In the genomic region with DNA sequence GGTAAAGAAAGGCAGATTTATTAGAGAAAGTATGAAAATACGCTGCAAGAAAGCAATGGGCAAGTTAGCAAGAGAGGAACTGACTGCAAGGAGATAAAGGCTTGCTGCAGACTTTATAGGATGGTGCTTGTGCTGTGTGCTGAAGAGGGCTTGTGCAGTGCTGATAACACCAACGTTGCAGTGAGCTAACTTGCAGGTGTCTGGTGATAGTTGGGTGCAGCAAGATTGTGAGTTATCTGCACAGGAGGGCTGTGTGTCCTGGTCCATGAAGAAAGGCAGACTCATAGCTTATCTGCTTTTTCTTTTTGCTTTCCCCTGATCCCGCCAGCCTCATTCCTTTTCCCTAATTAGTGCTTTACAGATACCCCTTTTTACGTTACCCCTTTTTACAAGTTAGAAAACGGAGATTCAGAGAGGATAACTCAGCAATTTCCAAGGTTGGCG, we compare ENCODE assay signal across 1 cellular context.
A peak's percentile ranks its signal among the peaks of the same experiment; 100 is the strongest.
TF ChIP-seq lines count a peak whose summit lies in the region.

No MANE protein-coding gene starts in this region.

TF ChIP-seq in K562, 482 proteins besides CTCF, POLR2A, EP300 and RAD21 (continued from another document and continues in another):
- TF ChIP-seq TBP (optimal IDR thresholded peaks at IDR 0.05; ENCODE audit: low read depth, low read length), result no peak
- no peak for TF ChIP-seq NFE2L1 (tag; IDR thresholded peaks at IDR 0.05; ENCODE audit: borderline replicate concordance, low read depth)
- 0 out of 2 replicates have a peak, but pooled peaks have one; percentile 13 for TF ChIP-seq GATAD2A (IDR thresholded peaks at IDR 0.05)
- TF ChIP-seq SNRNP70 (optimal IDR thresholded peaks at IDR 0.05; ENCODE audit: low read depth, low read length), result no peak
- peak in 1 of 2 experiments; percentile 90; a peak in 3 of 4 replicates for TF ChIP-seq TBL1XR1 (IDR thresholded peaks at IDR 0.05; ENCODE audit: low read length in 2 of 2)
- peak in 1 of 2 experiments; percentile 76; a peak in 1 of 4 replicates for TF ChIP-seq NONO (IDR thresholded peaks at IDR 0.05; ENCODE audit: low read depth in 2 of 2, low read length in 1 of 2)
- no peak for TF ChIP-seq STAT5B (CRISPR knock-in tag; IDR thresholded peaks at IDR 0.05)
- no peak for TF ChIP-seq WHSC1 (IDR thresholded peaks at IDR 0.05; ENCODE audit: low read length)
- TF ChIP-seq ZFX (CRISPR knock-in tag; IDR thresholded peaks at IDR 0.05), result no peak
- TF ChIP-seq ZNF197 (CRISPR knock-in tag; IDR thresholded peaks at IDR 0.05; ENCODE audit: low read depth), result 0 out of 2 replicates have a peak, but pooled peaks have one; percentile 50
- TF ChIP-seq RB1 (IDR thresholded peaks at IDR 0.05; ENCODE audit: low read depth), result 0 out of 2 replicates have a peak, but pooled peaks have one; percentile 43
- TF ChIP-seq, protein P1, sequence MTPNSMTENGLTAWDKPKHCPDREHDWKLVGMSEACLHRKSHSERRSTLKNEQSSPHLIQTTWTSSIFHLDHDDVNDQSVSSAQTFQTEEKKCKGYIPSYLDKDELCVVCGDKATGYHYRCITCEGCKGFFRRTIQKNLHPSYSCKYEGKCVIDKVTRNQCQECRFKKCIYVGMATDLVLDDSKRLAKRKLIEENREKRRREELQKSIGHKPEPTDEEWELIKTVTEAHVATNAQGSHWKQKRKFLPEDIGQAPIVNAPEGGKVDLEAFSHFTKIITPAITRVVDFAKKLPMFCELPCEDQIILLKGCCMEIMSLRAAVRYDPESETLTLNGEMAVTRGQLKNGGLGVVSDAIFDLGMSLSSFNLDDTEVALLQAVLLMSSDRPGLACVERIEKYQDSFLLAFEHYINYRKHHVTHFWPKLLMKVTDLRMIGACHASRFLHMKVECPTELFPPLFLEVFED (CRISPR knock-in tag; conservative IDR thresholded peaks at IDR 0.05), result no peak
- no peak for TF ChIP-seq ZNF583 (CRISPR knock-in tag; IDR thresholded peaks at IDR 0.05)
- TF ChIP-seq ZKSCAN8 (CRISPR knock-in tag; IDR thresholded peaks at IDR 0.05), result peak; percentile 87
- TF ChIP-seq MCM5 (IDR thresholded peaks at IDR 0.05; ENCODE audit: low read depth), result no peak
- TF ChIP-seq, protein P2, sequence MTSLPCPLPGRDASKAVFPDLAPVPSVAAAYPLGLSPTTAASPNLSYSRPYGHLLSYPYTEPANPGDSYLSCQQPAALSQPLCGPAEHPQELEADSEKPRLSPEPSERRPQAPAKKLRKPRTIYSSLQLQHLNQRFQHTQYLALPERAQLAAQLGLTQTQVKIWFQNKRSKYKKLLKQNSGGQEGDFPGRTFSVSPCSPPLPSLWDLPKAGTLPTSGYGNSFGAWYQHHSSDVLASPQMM (CRISPR knock-in tag; IDR thresholded peaks at IDR 0.05), result no peak
- TF ChIP-seq RBM34 (IDR thresholded peaks at IDR 0.05; ENCODE audit: borderline replicate concordance, insufficient read depth, low read length), result no peak
- TF ChIP-seq, protein P3, sequence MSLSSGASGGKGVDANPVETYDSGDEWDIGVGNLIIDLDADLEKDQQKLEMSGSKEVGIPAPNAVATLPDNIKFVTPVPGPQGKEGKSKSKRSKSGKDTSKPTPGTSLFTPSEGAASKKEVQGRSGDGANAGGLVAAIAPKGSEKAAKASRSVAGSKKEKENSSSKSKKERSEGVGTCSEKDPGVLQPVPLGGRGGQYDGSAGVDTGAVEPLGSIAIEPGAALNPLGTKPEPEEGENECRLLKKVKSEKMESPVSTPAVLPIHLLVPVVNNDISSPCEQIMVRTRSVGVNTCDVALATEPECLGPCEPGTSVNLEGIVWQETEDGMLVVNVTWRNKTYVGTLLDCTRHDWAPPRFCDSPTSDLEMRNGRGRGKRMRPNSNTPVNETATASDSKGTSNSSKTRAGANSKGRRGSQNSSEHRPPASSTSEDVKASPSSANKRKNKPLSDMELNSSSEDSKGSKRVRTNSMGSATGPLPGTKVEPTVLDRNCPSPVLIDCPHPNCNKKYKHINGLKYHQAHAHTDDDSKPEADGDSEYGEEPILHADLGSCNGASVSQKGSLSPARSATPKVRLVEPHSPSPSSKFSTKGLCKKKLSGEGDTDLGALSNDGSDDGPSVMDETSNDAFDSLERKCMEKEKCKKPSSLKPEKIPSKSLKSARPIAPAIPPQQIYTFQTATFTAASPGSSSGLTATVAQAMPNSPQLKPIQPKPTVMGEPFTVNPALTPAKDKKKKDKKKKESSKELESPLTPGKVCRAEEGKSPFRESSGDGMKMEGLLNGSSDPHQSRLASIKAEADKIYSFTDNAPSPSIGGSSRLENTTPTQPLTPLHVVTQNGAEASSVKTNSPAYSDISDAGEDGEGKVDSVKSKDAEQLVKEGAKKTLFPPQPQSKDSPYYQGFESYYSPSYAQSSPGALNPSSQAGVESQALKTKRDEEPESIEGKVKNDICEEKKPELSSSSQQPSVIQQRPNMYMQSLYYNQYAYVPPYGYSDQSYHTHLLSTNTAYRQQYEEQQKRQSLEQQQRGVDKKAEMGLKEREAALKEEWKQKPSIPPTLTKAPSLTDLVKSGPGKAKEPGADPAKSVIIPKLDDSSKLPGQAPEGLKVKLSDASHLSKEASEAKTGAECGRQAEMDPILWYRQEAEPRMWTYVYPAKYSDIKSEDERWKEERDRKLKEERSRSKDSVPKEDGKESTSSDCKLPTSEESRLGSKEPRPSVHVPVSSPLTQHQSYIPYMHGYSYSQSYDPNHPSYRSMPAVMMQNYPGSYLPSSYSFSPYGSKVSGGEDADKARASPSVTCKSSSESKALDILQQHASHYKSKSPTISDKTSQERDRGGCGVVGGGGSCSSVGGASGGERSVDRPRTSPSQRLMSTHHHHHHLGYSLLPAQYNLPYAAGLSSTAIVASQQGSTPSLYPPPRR (CRISPR knock-in tag; IDR thresholded peaks at IDR 0.05; ENCODE audit: borderline replicate concordance), result no peak
- TF ChIP-seq, protein P4, sequence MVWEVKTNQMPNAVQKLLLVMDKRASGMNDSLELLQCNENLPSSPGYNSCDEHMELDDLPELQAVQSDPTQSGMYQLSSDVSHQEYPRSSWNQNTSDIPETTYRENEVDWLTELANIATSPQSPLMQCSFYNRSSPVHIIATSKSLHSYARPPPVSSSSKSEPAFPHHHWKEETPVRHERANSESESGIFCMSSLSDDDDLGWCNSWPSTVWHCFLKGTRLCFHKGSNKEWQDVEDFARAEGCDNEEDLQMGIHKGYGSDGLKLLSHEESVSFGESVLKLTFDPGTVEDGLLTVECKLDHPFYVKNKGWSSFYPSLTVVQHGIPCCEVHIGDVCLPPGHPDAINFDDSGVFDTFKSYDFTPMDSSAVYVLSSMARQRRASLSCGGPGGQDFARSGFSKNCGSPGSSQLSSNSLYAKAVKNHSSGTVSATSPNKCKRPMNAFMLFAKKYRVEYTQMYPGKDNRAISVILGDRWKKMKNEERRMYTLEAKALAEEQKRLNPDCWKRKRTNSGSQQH (CRISPR knock-in tag; IDR thresholded peaks at IDR 0.05), result peak; percentile 38; the same call in 1 of the 2 replicates
- TF ChIP-seq POLR2G (IDR thresholded peaks at IDR 0.05; ENCODE audit: low read depth, low read length), result no peak
- peak; percentile 93 for TF ChIP-seq CTBP1 (IDR thresholded peaks at IDR 0.05; ENCODE audit: borderline replicate concordance)
- TF ChIP-seq, protein P5, sequence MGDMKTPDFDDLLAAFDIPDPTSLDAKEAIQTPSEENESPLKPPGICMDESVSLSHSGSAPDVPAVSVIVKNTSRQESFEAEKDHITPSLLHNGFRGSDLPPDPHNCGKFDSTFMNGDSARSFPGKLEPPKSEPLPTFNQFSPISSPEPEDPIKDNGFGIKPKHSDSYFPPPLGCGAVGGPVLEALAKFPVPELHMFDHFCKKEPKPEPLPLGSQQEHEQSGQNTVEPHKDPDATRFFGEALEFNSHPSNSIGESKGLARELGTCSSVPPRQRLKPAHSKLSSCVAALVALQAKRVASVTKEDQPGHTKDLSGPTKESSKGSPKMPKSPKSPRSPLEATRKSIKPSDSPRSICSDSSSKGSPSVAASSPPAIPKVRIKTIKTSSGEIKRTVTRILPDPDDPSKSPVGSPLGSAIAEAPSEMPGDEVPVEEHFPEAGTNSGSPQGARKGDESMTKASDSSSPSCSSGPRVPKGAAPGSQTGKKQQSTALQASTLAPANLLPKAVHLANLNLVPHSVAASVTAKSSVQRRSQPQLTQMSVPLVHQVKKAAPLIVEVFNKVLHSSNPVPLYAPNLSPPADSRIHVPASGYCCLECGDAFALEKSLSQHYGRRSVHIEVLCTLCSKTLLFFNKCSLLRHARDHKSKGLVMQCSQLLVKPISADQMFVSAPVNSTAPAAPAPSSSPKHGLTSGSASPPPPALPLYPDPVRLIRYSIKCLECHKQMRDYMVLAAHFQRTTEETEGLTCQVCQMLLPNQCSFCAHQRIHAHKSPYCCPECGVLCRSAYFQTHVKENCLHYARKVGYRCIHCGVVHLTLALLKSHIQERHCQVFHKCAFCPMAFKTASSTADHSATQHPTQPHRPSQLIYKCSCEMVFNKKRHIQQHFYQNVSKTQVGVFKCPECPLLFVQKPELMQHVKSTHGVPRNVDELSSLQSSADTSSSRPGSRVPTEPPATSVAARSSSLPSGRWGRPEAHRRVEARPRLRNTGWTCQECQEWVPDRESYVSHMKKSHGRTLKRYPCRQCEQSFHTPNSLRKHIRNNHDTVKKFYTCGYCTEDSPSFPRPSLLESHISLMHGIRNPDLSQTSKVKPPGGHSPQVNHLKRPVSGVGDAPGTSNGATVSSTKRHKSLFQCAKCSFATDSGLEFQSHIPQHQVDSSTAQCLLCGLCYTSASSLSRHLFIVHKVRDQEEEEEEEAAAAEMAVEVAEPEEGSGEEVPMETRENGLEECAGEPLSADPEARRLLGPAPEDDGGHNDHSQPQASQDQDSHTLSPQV (IDR thresholded peaks at IDR 0.05), result peak; percentile 27; the same call in 1 of the 2 replicates
- TF ChIP-seq SRSF1 (IDR thresholded peaks at IDR 0.05; ENCODE audit: low read depth, low read length), result no peak
- TF ChIP-seq ATF1 (CRISPR knock-in tag; IDR thresholded peaks at IDR 0.05), result no peak
- peak; percentile 72 for TF ChIP-seq ATF1 (tag; IDR thresholded peaks at IDR 0.05)
- no peak for TF ChIP-seq ZNF436 (CRISPR knock-in tag; IDR thresholded peaks at IDR 0.05)
- TF ChIP-seq, protein P6, sequence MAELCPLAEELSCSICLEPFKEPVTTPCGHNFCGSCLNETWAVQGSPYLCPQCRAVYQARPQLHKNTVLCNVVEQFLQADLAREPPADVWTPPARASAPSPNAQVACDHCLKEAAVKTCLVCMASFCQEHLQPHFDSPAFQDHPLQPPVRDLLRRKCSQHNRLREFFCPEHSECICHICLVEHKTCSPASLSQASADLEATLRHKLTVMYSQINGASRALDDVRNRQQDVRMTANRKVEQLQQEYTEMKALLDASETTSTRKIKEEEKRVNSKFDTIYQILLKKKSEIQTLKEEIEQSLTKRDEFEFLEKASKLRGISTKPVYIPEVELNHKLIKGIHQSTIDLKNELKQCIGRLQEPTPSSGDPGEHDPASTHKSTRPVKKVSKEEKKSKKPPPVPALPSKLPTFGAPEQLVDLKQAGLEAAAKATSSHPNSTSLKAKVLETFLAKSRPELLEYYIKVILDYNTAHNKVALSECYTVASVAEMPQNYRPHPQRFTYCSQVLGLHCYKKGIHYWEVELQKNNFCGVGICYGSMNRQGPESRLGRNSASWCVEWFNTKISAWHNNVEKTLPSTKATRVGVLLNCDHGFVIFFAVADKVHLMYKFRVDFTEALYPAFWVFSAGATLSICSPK (IDR thresholded peaks at IDR 0.05; ENCODE audit: borderline replicate concordance), result no peak
- TF ChIP-seq YBX1 (IDR thresholded peaks at IDR 0.05), result no peak
- 0 out of 2 replicates have a peak, but pooled peaks have one; percentile 44 for TF ChIP-seq JUN (IDR thresholded peaks at IDR 0.05; ENCODE audit: borderline replicate concordance, low read depth, low read length)
- no peak for TF ChIP-seq JUN (CRISPR knock-in tag; IDR thresholded peaks at IDR 0.05; ENCODE audit: borderline replicate concordance)
- TF ChIP-seq BRCA1 (IDR thresholded peaks at IDR 0.05), result no peak
- TF ChIP-seq BRCA1 (CRISPR knock-in tag; IDR thresholded peaks at IDR 0.05), result no peak
- no peak for TF ChIP-seq RBBP5 (IDR thresholded peaks at IDR 0.05; ENCODE audit: borderline replicate concordance, insufficient read depth, low read length, poor library complexity, severe bottlenecking)
- TF ChIP-seq TEAD4 (IDR thresholded peaks at IDR 0.05; ENCODE audit: low read length), result peak; percentile 99
- TF ChIP-seq TEAD4 (CRISPR knock-in tag; IDR thresholded peaks at IDR 0.05; ENCODE audit: borderline replicate concordance), result no peak
- TF ChIP-seq PCBP1 (IDR thresholded peaks at IDR 0.05; ENCODE audit: low read depth, low read length, poor library complexity, severe bottlenecking), result no peak
- no peak for TF ChIP-seq CHD1 (IDR thresholded peaks at IDR 0.05; ENCODE audit: low read length)
- TF ChIP-seq GABPB1 (CRISPR knock-in tag; IDR thresholded peaks at IDR 0.05), result peak; percentile 54; the same call in 1 of the 2 replicates
- TF ChIP-seq, protein P7, sequence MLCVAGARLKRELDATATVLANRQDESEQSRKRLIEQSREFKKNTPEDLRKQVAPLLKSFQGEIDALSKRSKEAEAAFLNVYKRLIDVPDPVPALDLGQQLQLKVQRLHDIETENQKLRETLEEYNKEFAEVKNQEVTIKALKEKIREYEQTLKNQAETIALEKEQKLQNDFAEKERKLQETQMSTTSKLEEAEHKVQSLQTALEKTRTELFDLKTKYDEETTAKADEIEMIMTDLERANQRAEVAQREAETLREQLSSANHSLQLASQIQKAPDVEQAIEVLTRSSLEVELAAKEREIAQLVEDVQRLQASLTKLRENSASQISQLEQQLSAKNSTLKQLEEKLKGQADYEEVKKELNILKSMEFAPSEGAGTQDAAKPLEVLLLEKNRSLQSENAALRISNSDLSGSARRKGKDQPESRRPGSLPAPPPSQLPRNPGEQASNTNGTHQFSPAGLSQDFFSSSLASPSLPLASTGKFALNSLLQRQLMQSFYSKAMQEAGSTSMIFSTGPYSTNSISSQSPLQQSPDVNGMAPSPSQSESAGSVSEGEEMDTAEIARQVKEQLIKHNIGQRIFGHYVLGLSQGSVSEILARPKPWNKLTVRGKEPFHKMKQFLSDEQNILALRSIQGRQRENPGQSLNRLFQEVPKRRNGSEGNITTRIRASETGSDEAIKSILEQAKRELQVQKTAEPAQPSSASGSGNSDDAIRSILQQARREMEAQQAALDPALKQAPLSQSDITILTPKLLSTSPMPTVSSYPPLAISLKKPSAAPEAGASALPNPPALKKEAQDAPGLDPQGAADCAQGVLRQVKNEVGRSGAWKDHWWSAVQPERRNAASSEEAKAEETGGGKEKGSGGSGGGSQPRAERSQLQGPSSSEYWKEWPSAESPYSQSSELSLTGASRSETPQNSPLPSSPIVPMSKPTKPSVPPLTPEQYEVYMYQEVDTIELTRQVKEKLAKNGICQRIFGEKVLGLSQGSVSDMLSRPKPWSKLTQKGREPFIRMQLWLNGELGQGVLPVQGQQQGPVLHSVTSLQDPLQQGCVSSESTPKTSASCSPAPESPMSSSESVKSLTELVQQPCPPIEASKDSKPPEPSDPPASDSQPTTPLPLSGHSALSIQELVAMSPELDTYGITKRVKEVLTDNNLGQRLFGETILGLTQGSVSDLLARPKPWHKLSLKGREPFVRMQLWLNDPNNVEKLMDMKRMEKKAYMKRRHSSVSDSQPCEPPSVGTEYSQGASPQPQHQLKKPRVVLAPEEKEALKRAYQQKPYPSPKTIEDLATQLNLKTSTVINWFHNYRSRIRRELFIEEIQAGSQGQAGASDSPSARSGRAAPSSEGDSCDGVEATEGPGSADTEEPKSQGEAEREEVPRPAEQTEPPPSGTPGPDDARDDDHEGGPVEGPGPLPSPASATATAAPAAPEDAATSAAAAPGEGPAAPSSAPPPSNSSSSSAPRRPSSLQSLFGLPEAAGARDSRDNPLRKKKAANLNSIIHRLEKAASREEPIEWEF (CRISPR knock-in tag; IDR thresholded peaks at IDR 0.05), result peak; percentile 66; the same call in 1 of the 2 replicates
- no peak for TF ChIP-seq TEAD1 (CRISPR knock-in tag; IDR thresholded peaks at IDR 0.05)
